Comparison of ENCODE assay signal across 9 cellular contexts in the genomic region with DNA sequence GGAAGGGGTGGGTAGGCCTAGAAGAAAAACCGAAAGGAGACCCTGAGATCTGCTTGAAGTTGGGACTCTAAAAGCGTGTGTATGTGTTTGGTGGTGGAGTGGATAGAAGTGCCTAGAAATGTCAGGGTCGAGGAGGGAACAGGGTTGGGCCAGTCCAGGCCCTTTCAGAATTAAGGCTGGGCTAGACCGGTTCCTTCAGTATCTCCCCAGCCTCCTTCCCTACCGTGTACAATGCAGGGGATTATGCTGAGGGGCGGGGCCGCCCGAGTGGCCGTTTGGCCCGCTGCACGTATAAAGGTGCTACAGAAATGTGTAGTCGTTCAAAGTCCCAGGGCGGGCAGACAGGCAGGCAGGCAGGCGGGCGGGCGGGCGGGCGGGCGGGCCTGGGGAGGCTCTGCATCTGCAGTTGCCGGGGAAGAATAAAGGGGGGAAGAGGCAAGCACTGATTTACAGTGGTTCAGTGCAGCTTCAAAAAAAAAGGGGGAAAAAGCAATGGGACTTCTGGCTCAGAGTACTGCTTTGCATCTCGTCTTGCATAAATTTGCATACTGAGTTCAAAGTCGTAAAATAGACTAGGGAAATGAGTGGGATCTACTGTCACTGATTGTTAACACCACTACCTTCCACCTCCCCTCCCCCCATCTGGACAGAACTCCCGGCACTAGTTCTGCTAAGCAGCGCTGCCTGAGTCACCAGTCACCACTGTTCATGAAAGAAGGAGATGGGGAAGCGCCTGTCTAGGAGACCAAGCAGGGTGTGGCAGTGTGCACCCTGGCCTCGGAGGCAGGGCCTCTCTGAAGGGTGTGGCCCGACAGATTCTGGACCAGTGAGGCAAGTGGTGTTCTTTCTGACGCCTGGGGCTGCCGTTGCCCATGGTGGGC. TPM values are rescaled to one million over a fixed set of nuclear protein-coding genes. Genes with fewer than 3 reads are reported as not detected.
DNase-seq lines count a peak whose midpoint lies in the region; ATAC-seq, FAIRE-seq and TF ChIP-seq lines count a peak whose summit lies in the region.
"Had no signal": no experiment of that assay in that cellular context is flagged by ENCODE, and none has a peak within 500 bp of the region (broad histone marks: within the 10 kb centered on the region; RNA-seq: fewer than 3 reads in every experiment).

No MANE protein-coding gene starts in this region.

- no peak overlapping the region for H3K4me3 ChIP-seq in keratinocyte (ENCODE audit: control insufficient read depth in 2 of 3, extremely low read depth in 1 of 3, insufficient read depth in 2 of 3, low read depth in 1 of 3, low read length in 3 of 3)

- no peaks in the 10 kb centered on the region for H3K9me3 ChIP-seq in keratinocyte (ENCODE audit: control insufficient read depth, low read depth, low read length)

- peak; percentile 83 for FAIRE-seq in keratinocyte (lab: Jason Lieb, UNC)

- no peak for ATAC-seq in GM21381 (IDR thresholded peaks at IDR 0.05; ENCODE audit: unreplicated experiment)

- dilution Hi-C loops in keratinocyte (cut with MboI; ENCODE audit: extremely low pct_ligation_motif_present, low sequenced_read_pairs), result no loop called here

- no peak for TF ChIP-seq CTCF in keratinocyte (optimal IDR thresholded peaks at IDR 0.05 in 1 of 3, IDR thresholded peaks at IDR 0.05 in 1 of 3, conservative IDR thresholded peaks at IDR 0.05 in 1 of 3; ENCODE audit: extremely low read depth in 1 of 3, insufficient read depth in 2 of 3, low read length in 3 of 3)

- H3K4me3 Mint-ChIP-seq in activated CD4-positive, alpha-beta T cell treated with anti-CD3 and anti-CD28 coated beads, Interleukin-2, amount 10 ng/mL, durations not matched to agents 24 days and 14 days, result peak overlapping the region; percentile 88
- H3K4me3 Mint-ChIP-seq in activated naive CD8-positive, alpha-beta T cell treated with anti-CD3 and anti-CD28 coated beads for 36 hours, result peak overlapping the region; percentile 78

- no peaks in the 10 kb centered on the region for H3K9me1 ChIP-seq in keratinocyte (ENCODE audit: control insufficient read depth, extremely low read depth, insufficient read depth, low read length)

- H3K4me2 ChIP-seq in keratinocyte (ENCODE audit: control insufficient read depth, extremely low read depth, insufficient read depth, low read depth, low read length), result peak overlapping the region; percentile 8

- peaks cover 30% of the 10 kb centered on the region for H3K4me1 Mint-ChIP-seq in activated CD4-positive, alpha-beta T cell treated with anti-CD3 and anti-CD28 coated beads, Interleukin-2, amount 10 ng/mL, durations not matched to agents 24 days and 14 days
- peaks cover 24% of the 10 kb centered on the region for H3K4me1 Mint-ChIP-seq in activated naive CD8-positive, alpha-beta T cell treated with anti-CD3 and anti-CD28 coated beads for 36 hours

- H3K36me3 Mint-ChIP-seq in activated CD4-positive, alpha-beta T cell treated with anti-CD3 and anti-CD28 coated beads, Interleukin-2, amount 10 ng/mL, durations not matched to agents 24 days and 14 days (ENCODE audit: low read depth), result peaks cover 21% of the 10 kb centered on the region
- H3K36me3 Mint-ChIP-seq in activated naive CD8-positive, alpha-beta T cell treated with anti-CD3 and anti-CD28 coated beads for 36 hours, result peaks cover 13% of the 10 kb centered on the region

- no peak overlapping the region for H2AFZ ChIP-seq in keratinocyte (ENCODE audit: control insufficient read depth, low read length)

- peaks cover 12% of the 10 kb centered on the region for H3K4me1 ChIP-seq in keratinocyte (ENCODE audit: control insufficient read depth, extremely low read depth, insufficient read depth, low read length)

- no peaks in the 10 kb centered on the region for H3K9me3 Mint-ChIP-seq in activated CD4-positive, alpha-beta T cell treated with anti-CD3 and anti-CD28 coated beads, Interleukin-2, amount 10 ng/mL, durations not matched to agents 24 days and 14 days
- H3K9me3 Mint-ChIP-seq in activated naive CD8-positive, alpha-beta T cell treated with anti-CD3 and anti-CD28 coated beads for 36 hours, result no peaks in the 10 kb centered on the region

- intact Hi-C loops in activated CD4-positive, alpha-beta T cell treated with anti-CD3 and anti-CD28 coated beads, Interleukin-2, amount 10 ng/mL, durations not matched to agents 24 days and 14 days (cut with micrococcal nuclease), result no loop called here

- no peak overlapping the region for H3K9ac ChIP-seq in keratinocyte (ENCODE audit: control insufficient read depth, extremely low read depth, insufficient read depth, low read length)

- H3K36me3 ChIP-seq in keratinocyte (ENCODE audit: control insufficient read depth in 2 of 2, extremely low read depth in 1 of 2, insufficient read depth in 2 of 2, low read length in 2 of 2), result no peaks in the 10 kb centered on the region

- H4K20me1 ChIP-seq in keratinocyte (ENCODE audit: control insufficient read depth, extremely low read depth, insufficient read depth, low read length), result no peaks in the 10 kb centered on the region

- H3K79me2 ChIP-seq in keratinocyte (ENCODE audit: control insufficient read depth, insufficient read depth, low read length), result no peaks in the 10 kb centered on the region

- DNase-seq in activated CD4-positive, alpha-beta T cell treated with anti-CD3 and anti-CD28 coated beads, Interleukin-2, amount 10 ng/mL, durations not matched to agents 24 days and 14 days, result no peak
- no peak for DNase-seq in activated CD4-positive, alpha-beta T cell treated with anti-CD3 and anti-CD28 coated beads for 1 hour
- DNase-seq in activated naive CD8-positive, alpha-beta T cell treated with anti-CD3 and anti-CD28 coated beads for 36 hours, result no peak
- no peak for DNase-seq in keratinocyte (ENCODE audit: low read depth, low spot score)
- DNase-seq in ureter (ENCODE audit: low spot score), result peak; percentile 83
- DNase-seq in foreskin melanocyte, result no peak
- no peak for DNase-seq in NK-92 (lab: John Stamatoyannopoulos, UW; ENCODE audit: unreplicated experiment)

- H3K27me3 Mint-ChIP-seq in activated CD4-positive, alpha-beta T cell treated with anti-CD3 and anti-CD28 coated beads, Interleukin-2, amount 10 ng/mL, durations not matched to agents 24 days and 14 days, result peaks cover 49% of the 10 kb centered on the region
- peaks cover 74% of the 10 kb centered on the region for H3K27me3 Mint-ChIP-seq in activated naive CD8-positive, alpha-beta T cell treated with anti-CD3 and anti-CD28 coated beads for 36 hours

- H3K27ac ChIP-seq in keratinocyte (ENCODE audit: control insufficient read depth, insufficient read depth, low read length), result no peak overlapping the region

- H3K27ac Mint-ChIP-seq in activated CD4-positive, alpha-beta T cell treated with anti-CD3 and anti-CD28 coated beads, Interleukin-2, amount 10 ng/mL, durations not matched to agents 24 days and 14 days, result no peak overlapping the region
- no peak overlapping the region for H3K27ac Mint-ChIP-seq in activated naive CD8-positive, alpha-beta T cell treated with anti-CD3 and anti-CD28 coated beads for 36 hours

- peaks cover 40% of the 10 kb centered on the region for H3K27me3 ChIP-seq in keratinocyte (ENCODE audit: control insufficient read depth, extremely low read depth, insufficient read depth, low read length)

RNA-seq across cellular contexts. Expression of gene IGFBP2, which starts 3.6 kb away (rescaled TPM):
- total RNA-seq in activated CD4-positive, alpha-beta T cell treated with anti-CD3 and anti-CD28 coated beads, Interleukin-2, amount 10 ng/mL, durations not matched to agents 24 days and 14 days, result 33.5 and 42.4 TPM in 2 replicates
- 10 to 100 TPM; 38.2 to 39.1 TPM for total RNA-seq in activated naive CD8-positive, alpha-beta T cell treated with anti-CD3 and anti-CD28 coated beads for 36 hours
- polyA plus RNA-seq in keratinocyte, result 3.9 to 47.0 TPM (median 10.2 TPM) in 3 replicates
- 29.0 TPM for polyA plus RNA-seq in keratinocyte (2011; ENCODE audit: low read depth)
- 16.8 and 41.0 TPM in 2 replicates for polyA plus RNA-seq in keratinocyte (2011; cell fraction: cytosol; rRNA removed)
- polyA plus RNA-seq in keratinocyte (2011; cell fraction: nucleus; rRNA removed), result 43.8 and 102 TPM in 2 replicates
- polyA plus RNA-seq in keratinocyte (2012; ENCODE audit: low replicate concordance), result 5.6 and 17.3 TPM in 2 replicates
- polyA minus RNA-seq in keratinocyte, result 2.5 to 16.2 TPM (median 5.7 TPM) in 3 replicates
- 42.2 TPM for polyA minus RNA-seq in keratinocyte (2011; cell fraction: cytosol; rRNA and poly(A)+ RNA removed)
- 31.9 and 32.7 TPM in 2 replicates for polyA minus RNA-seq in keratinocyte (2011; cell fraction: nucleus; rRNA and poly(A)+ RNA removed)
- 210 TPM for total RNA-seq in ureter

RNA-seq across cellular contexts. Expression of gene IGFBP5, which starts 58.5 kb away (rescaled TPM):
- total RNA-seq in activated CD4-positive, alpha-beta T cell treated with anti-CD3 and anti-CD28 coated beads, Interleukin-2, amount 10 ng/mL, durations not matched to agents 24 days and 14 days, result not detected in 2 replicates
- not detected for total RNA-seq in activated naive CD8-positive, alpha-beta T cell treated with anti-CD3 and anti-CD28 coated beads for 36 hours
- polyA plus RNA-seq in keratinocyte, result 0.15 to 3.2 TPM (median 1.1 TPM) in 3 replicates
- 0.06 TPM for polyA plus RNA-seq in keratinocyte (2011; ENCODE audit: low read depth)
- 0.10 TPM in 2 replicates for polyA plus RNA-seq in keratinocyte (2011; cell fraction: cytosol; rRNA removed)
- polyA plus RNA-seq in keratinocyte (2011; cell fraction: nucleus; rRNA removed), result 0.56 and 1.3 TPM in 2 replicates
- 0.07 and 0.16 TPM in 2 replicates for polyA plus RNA-seq in keratinocyte (2012; ENCODE audit: low replicate concordance)
- 0.85 to 2.1 TPM (median 0.90 TPM) in 3 replicates for polyA minus RNA-seq in keratinocyte
- not detected for polyA minus RNA-seq in keratinocyte (2011; cell fraction: cytosol; rRNA and poly(A)+ RNA removed)
- polyA minus RNA-seq in keratinocyte (2011; cell fraction: nucleus; rRNA and poly(A)+ RNA removed), result 0.53 and 1.8 TPM in 2 replicates
- total RNA-seq in ureter, result 697 TPM
- total RNA-seq: T-helper 2 cell treated with Interferon-gamma antibody and Interleukin-4, amounts not matched to agents 100 ng/mL and 5 ng/mL, for 36 hours had no signal

Comparison
In these comparisons a context has a peak if more than half of its experiments do, and no peak if none do; other contexts are left out.
1. RNA of gene IGFBP5, which starts 58.5 kb away (total RNA-seq): 697 TPM in ureter (single experiment); not detected in activated naive CD8-positive, alpha-beta T cell treated with anti-CD3 and anti-CD28 coated beads for 36 hours and not detected in activated CD4-positive, alpha-beta T cell treated with anti-CD3 and anti-CD28 coated beads, Interleukin-2, amount 10 ng/mL, durations not matched to agents 24 days and 14 days; every median in the first group is over 100 times any median in the second.